30 cellular contexts compared by ENCODE assay signal in the genomic region with DNA sequence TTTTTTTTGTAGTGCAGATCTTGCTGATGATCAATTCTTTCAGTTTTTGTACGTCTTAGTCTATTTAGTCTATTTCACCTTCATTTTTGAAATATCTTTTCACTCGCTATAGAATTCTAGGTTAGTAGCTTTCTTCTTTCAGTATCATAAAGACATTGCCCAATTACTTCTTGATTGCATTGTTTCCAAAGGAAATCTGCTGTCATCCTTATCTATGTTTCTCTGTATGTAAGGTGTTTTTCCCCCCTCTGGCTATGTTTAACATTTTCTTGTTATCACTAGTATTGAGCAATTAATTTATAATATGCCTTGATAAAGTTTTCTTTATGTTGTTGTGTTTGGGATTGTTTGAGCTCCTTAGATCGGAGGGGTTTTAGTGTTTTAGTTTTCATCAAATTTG.
"Had no signal": no experiment of that assay in that cellular context is flagged by ENCODE, and none has a peak within 500 bp of the region (broad histone marks: within the 10 kb centered on the region; RNA-seq: fewer than 3 reads in every experiment).

No MANE protein-coding gene starts in this region.

- H3K27me3 ChIP-seq: left lung, pancreas, sigmoid colon, tibial nerve, uterus had no signal

- H3K36me3 Mint-ChIP-seq: stimulated activated memory B cell treated with anti-CD40 and anti-IgM and Interleukin-4, amounts not matched to agents 10 μg/mL and 1 μg/mL and 100 μg/mL, for 72 hours; type B pancreatic cell had no signal

- FAIRE-seq: keratinocyte, pancreas had no signal

- H3K4me1 Mint-ChIP-seq: naive thymus-derived CD8-positive, alpha-beta T cell; neural crest cell; stimulated activated memory B cell treated with anti-CD40 and anti-IgM and Interleukin-4, amounts not matched to agents 10 μg/mL and 1 μg/mL and 100 μg/mL, for 72 hours; stimulated activated naive CD8-positive, alpha-beta T cell treated with anti-CD3 and anti-CD28 coated beads, Interleukin-15, amount 100 ng/mL, for 72 hours had no signal

- ATAC-seq: left cardiac atrium; left lung; lower lobe of right lung; naive thymus-derived CD8-positive, alpha-beta T cell; pancreas; right cardiac atrium; stimulated activated memory B cell treated with anti-CD40 and anti-IgM and Interleukin-4, amounts not matched to agents 10 μg/mL and 1 μg/mL and 100 μg/mL, for 72 hours; stimulated activated naive CD8-positive, alpha-beta T cell treated with anti-CD3 and anti-CD28 coated beads, Interleukin-15, amount 100 ng/mL, for 72 hours had no signal

- H3K27me3 Mint-ChIP-seq: naive thymus-derived CD8-positive, alpha-beta T cell; stimulated activated memory B cell treated with anti-CD40 and anti-IgM and Interleukin-4, amounts not matched to agents 10 μg/mL and 1 μg/mL and 100 μg/mL, for 72 hours; stimulated activated naive CD8-positive, alpha-beta T cell treated with anti-CD3 and anti-CD28 coated beads, Interleukin-15, amount 100 ng/mL, for 72 hours; type B pancreatic cell had no signal

- H3K27ac ChIP-seq: left lung, lower lobe of right lung, pancreas, prostate gland, sigmoid colon, tibial nerve, uterus had no signal

- H3K27ac Mint-ChIP-seq: naive thymus-derived CD8-positive, alpha-beta T cell; nephron; stimulated activated memory B cell treated with anti-CD40 and anti-IgM and Interleukin-4, amounts not matched to agents 10 μg/mL and 1 μg/mL and 100 μg/mL, for 72 hours; stimulated activated naive CD8-positive, alpha-beta T cell treated with anti-CD3 and anti-CD28 coated beads, Interleukin-15, amount 100 ng/mL, for 72 hours; type B pancreatic cell had no signal

- H3K9me3 Mint-ChIP-seq: type B pancreatic cell had no signal

- H3K4me3 ChIP-seq: left lung, lower lobe of right lung, pancreas, prostate gland, sigmoid colon, smooth muscle cell, tibial nerve, uterus had no signal

- H3K9me3 ChIP-seq: lower lobe of right lung, pancreas, prostate gland, sigmoid colon, uterus had no signal

- H3K4me1 ChIP-seq: left lung, lower lobe of right lung, pancreas, prostate gland, sigmoid colon, tibial nerve, uterus had no signal

- H3K4me2 ChIP-seq: smooth muscle cell had no signal

- DNase-seq: hippocampal formation; kidney glomerular epithelial cell; left cardiac atrium; left lung; lower lobe of right lung; mammary epithelial cell; mesenchymal stem cell; naive thymus-derived CD8-positive, alpha-beta T cell; nucleus accumbens; pancreas; posterior cingulate gyrus; retina; right cardiac atrium; sigmoid colon; stimulated activated CD4-positive, alpha-beta T cell treated with anti-CD3 and anti-CD28 coated beads, Interleukin-1b, Interleukin-23, amount 100 ng/mL, for 48 hours; stimulated activated CD4-positive, alpha-beta T cell treated with anti-CD3 and anti-CD28 coated beads, Interleukin-2, amount 100 ng/mL, for 48 hours; stimulated activated CD4-positive, alpha-beta T cell treated with anti-CD3 and anti-CD28 coated beads, Interleukin-4, amount 100 ng/mL, for 4 hours; stimulated activated CD8-positive, alpha-beta memory T cell treated with anti-CD3 and anti-CD28 coated beads, Interleukin-4, amount 100 ng/mL, for 48 hours; stimulated activated naive CD4-positive, alpha-beta T cell treated with Interleukin-2 at 50 U/mL for 16 hours; stimulated activated naive CD8-positive, alpha-beta T cell treated with anti-CD3 and anti-CD28 coated beads, Interleukin-15, amount 100 ng/mL, for 72 hours; substantia nigra; uterus had no signal

- H3K36me3 ChIP-seq: left lung, lower lobe of right lung, pancreas, prostate gland, sigmoid colon, tibial nerve, uterus had no signal

- H3K4me3 Mint-ChIP-seq: naive thymus-derived CD8-positive, alpha-beta T cell; nephron; neural crest cell; stimulated activated memory B cell treated with anti-CD40 and anti-IgM and Interleukin-4, amounts not matched to agents 10 μg/mL and 1 μg/mL and 100 μg/mL, for 72 hours; stimulated activated naive CD8-positive, alpha-beta T cell treated with anti-CD3 and anti-CD28 coated beads, Interleukin-15, amount 100 ng/mL, for 72 hours; type B pancreatic cell had no signal
